ENCODE assay signal across 8 cellular contexts in the genomic region with DNA sequence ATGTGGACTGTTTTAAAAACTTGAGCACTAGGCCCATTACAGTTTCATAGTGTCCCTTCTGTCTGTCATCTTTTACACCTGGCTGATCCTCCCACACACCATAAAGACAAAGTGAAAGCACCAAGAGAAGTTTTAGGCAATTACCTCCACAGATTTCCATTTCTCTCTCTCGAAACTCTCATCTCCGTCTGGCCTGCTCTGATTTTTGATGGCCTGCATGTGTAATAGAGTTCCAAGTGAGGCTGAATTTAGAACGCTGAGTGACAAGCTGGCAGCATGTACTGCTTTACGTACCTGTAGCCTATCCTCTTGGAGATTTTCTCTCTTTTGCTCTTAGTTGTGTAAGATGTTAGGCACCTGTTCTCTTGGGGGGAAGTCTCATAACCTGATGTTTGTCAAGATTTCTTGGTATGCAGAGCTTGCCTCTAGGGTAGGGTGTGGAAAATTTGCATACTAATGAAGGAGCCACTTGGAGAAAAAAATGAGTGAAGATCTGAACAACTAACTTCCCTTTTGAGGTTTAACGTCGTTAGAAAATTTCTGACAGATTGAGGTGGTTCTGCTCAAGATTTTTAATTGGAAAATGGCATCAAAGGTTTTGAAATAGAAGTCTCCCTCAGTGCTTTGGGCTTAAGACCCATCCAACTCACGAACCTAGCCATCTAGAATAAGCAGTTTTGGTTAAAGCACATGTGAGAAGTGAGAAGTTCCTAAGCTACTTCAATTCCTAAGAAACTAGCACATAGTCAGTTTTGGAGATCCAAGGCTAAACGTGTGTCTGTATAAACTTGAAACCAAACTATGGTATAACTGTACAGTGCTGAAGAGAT. TPM values are rescaled to one million over a fixed set of nuclear protein-coding genes. Genes with fewer than 3 reads are reported as not detected.
DNase-seq lines count a peak whose midpoint lies in the region; ATAC-seq and TF ChIP-seq lines count a peak whose summit lies in the region.

No MANE protein-coding gene starts in this region.

- peaks cover 5% of the 10 kb centered on the region for H3K36me3 Mint-ChIP-seq in T-helper 17 cell (ENCODE audit: low read depth)

- no peaks in the 10 kb centered on the region for H3K79me2 ChIP-seq in DOHH2 (ENCODE audit: control insufficient read depth, low read length)

- peak overlapping the region; percentile 67 for H3K27ac Mint-ChIP-seq in T-helper 17 cell

- DNase-seq in T-helper 17 cell = no peak
- DNase-seq in HuH-7 (ENCODE audit: low spot score) = no peak
- DNase-seq in NCI-H82 (lab: John Stamatoyannopoulos, UW) = no peak
- DNase-seq in putamen (ENCODE audit: low spot score) = no peak
- DNase-seq in upper lobe of left lung = no peak

- TF ChIP-seq EP300 in upper lobe of left lung (IDR thresholded peaks at IDR 0.05) = no peak

- H3K4me1 Mint-ChIP-seq in T-helper 17 cell = peaks cover 10% of the 10 kb centered on the region

- H3K4me1 ChIP-seq in DOHH2 (ENCODE audit: control insufficient read depth, low read length) (peaks cover 11% of the 10 kb centered on the region), upper lobe of left lung (peaks cover 0 to 4% (median 0%) of the 10 kb centered on the region in 4 donors)

- H3K27me3 ChIP-seq in DOHH2 (ENCODE audit: control insufficient read depth, low read length) (no peaks in the 10 kb centered on the region), upper lobe of left lung (no peaks in the 10 kb centered on the region)

- no peak for TF ChIP-seq CTCF in DOHH2 (IDR thresholded peaks at IDR 0.05; ENCODE audit: low read depth, low read length, poor library complexity, severe bottlenecking)
- TF ChIP-seq CTCF in upper lobe of left lung (IDR thresholded peaks at IDR 0.05) = no peak

- no peaks in the 10 kb centered on the region for H3F3A ChIP-seq in DOHH2 (ENCODE audit: control insufficient read depth, insufficient read depth)

- H3K9me3 ChIP-seq in DOHH2 (ENCODE audit: control insufficient read depth, insufficient read depth, low read length) (no peaks in the 10 kb centered on the region), T-helper 17 cell (ENCODE audit: control insufficient read depth, low read length, poor library complexity, severe bottlenecking) (no peaks in the 10 kb centered on the region), upper lobe of left lung (no peaks in the 10 kb centered on the region)

- no peak for TF ChIP-seq POLR2A in upper lobe of left lung (IDR thresholded peaks at IDR 0.05)

- H3K4me3 Mint-ChIP-seq in T-helper 17 cell = peak overlapping the region; percentile 74

- H3K9me2 ChIP-seq in DOHH2 (replicated peaks; ENCODE audit: control insufficient read depth, low read length) = no peaks in the 10 kb centered on the region

- 52 to 57% methylated on average over 8 of the region's 8 CpGs for WGBS in upper lobe of left lung, 2 donors

- H3K4me3 ChIP-seq in DOHH2 (ENCODE audit: low read length) (peak overlapping the region; percentile 5), upper lobe of left lung (peak overlapping the region in 1 of 4 donors; percentile 2)

- H3K27ac ChIP-seq in DOHH2 (ENCODE audit: low read depth, low read length) = no peak overlapping the region
- no peak overlapping the region for H3K27ac ChIP-seq in upper lobe of left lung

- peak overlapping the region; percentile 42 for H3K4me2 ChIP-seq in DOHH2 (ENCODE audit: low read length)

- ATAC-seq in GM19351 (IDR thresholded peaks at IDR 0.05; ENCODE audit: unreplicated experiment) (peak; percentile 74), HG03095 (IDR thresholded peaks at IDR 0.05; ENCODE audit: unreplicated experiment) (peak; percentile 83), T-helper 17 cell (peak; percentile 52), upper lobe of left lung (ENCODE audit: low FRiP score in 2 of 2) (no peak)

- H4K20me1 ChIP-seq in DOHH2 (ENCODE audit: control insufficient read depth, insufficient read depth, low read depth, low read length) = no peaks in the 10 kb centered on the region

- no peaks in the 10 kb centered on the region for H3K27me3 Mint-ChIP-seq in T-helper 17 cell

- H3K36me3 ChIP-seq in DOHH2 (ENCODE audit: control insufficient read depth, low read length) (no peaks in the 10 kb centered on the region), upper lobe of left lung (no peaks in the 10 kb centered on the region)

RNA-seq across cellular contexts. Expression of a gene that starts 57.6 kb away (rescaled TPM):
- total RNA-seq in T-helper 17 cell (10 to 100 TPM; 41.0 to 47.0 TPM), upper lobe of left lung (10 to 100 TPM; 20.6 to 63.9 (median 35.5) TPM)

Comparison
In these comparisons a context has a peak if more than half of its experiments do, and no peak if none do; other contexts are left out.
1. ATAC-seq: peak in GM19351 (single experiment), HG03095 (single experiment) and T-helper 17 cell (single experiment); none in upper lobe of left lung (0 of 2).